ENCODE assay signal across 1 cellular context in genomic region chr2:226334981-226335720, GRCh38.
TF ChIP-seq lines count a peak whose summit lies in the region.

No MANE protein-coding gene starts in this region.

TF ChIP-seq in GM23338, 12 proteins besides CTCF, POLR2A, EP300 and RAD21 (continued from another document):
- no peak for TF ChIP-seq ZNF462 (CRISPR knock-in tag; IDR thresholded peaks at IDR 0.05)
